In genomic region chr3:46406440-46406785, GRCh38 we compare ENCODE assay signal across 9 cellular contexts. TPM values are rescaled to one million over a fixed set of nuclear protein-coding genes. Genes with fewer than 3 reads are reported as not detected.
DNase-seq lines count a peak whose midpoint lies in the region; ATAC-seq, FAIRE-seq and TF ChIP-seq lines count a peak whose summit lies in the region.
"Had no signal": no experiment of that assay in that cellular context is flagged by ENCODE, and none has a peak within 500 bp of the region (broad histone marks: within the 10 kb centered on the region; RNA-seq: fewer than 3 reads in every experiment).

No MANE protein-coding gene starts in this region.

- H3K4me1 ChIP-seq in liver (ENCODE audit: control insufficient read depth in 4 of 4, insufficient read depth in 4 of 4, low read length in 3 of 4) (peaks cover 0 to 9% (median 4%) of the 10 kb centered on the region in 4 donors), HepG2 (ENCODE audit: insufficient read depth, low read length) (no peaks in the 10 kb centered on the region), neural progenitor cell (no peaks in the 10 kb centered on the region), vagina (peaks cover 41% of the 10 kb centered on the region)

- intact Hi-C loops in HepG2 (cut with micrococcal nuclease; ENCODE audit: unreplicated experiment): no loop called here
- intact Hi-C loops in vagina (cut with DNase I): no loop called here

- WGBS in liver: 80% methylated on average over 4 of the region's 4 CpGs
- 58% methylated on average over 4 of the region's 4 CpGs for WGBS in HepG2 (ENCODE audit: low lambda C conversion rate)

- no peak for DNase-seq in HepG2 (ENCODE audit: low spot score)
- no peak for DNase-seq in neural progenitor cell (ENCODE audit: low spot score)
- DNase-seq in vagina (ENCODE audit: extremely low spot score in 2 of 2): no peak
- no peak for DNase-seq in stimulated activated CD4-positive, alpha-beta T cell treated with anti-CD3 and anti-CD28 coated beads, Interleukin-4, amount 100 ng/mL, for 24 hours
- no peak for DNase-seq in DMS153 (lab: John Stamatoyannopoulos, UW)
- DNase-seq: cortex of kidney had no signal

- TF ChIP-seq CTCF in liver (IDR thresholded peaks at IDR 0.05; ENCODE audit: low read depth, low read length, missing input control): no peak
- no peak for TF ChIP-seq CTCF in HepG2 (CRISPR knock-in tag; IDR thresholded peaks at IDR 0.05)
- no peak for TF ChIP-seq CTCF in neural progenitor cell (IDR thresholded peaks at IDR 0.05)
- TF ChIP-seq CTCF in vagina (IDR thresholded peaks at IDR 0.05): no peak

- H3K4me3 ChIP-seq in liver (ENCODE audit: low read depth in 1 of 3, low read length in 3 of 3) (no peak overlapping the region), HepG2 (replicated peaks in 1 of 3; ENCODE audit: insufficient read depth in 1 of 3, low read depth in 2 of 3, low read length in 3 of 3) (no peak overlapping the region), neural progenitor cell (no peak overlapping the region), vagina (no peak overlapping the region)

- CTCF ChIA-PET in HepG2 (lab: Yijun Ruan, JAX; ENCODE audit: low intra/inter-chr PET ratio, low total read pairs): no interaction called here

- H2AFZ ChIP-seq in HepG2 (ENCODE audit: low read length): no peak overlapping the region
- no peak overlapping the region for H2AFZ ChIP-seq in neural progenitor cell (replicated peaks)

- H3K4me1 Mint-ChIP-seq in neural progenitor cell: peaks cover 14% of the 10 kb centered on the region

- in situ Hi-C loops in HepG2 (cut with HindIII; ENCODE audit: extremely low pct_ligation_motif_present, low pct_unique_long_range_greater_than_20kb): no loop called here

- TF ChIP-seq POLR2A in HepG2 (IDR thresholded peaks at IDR 0.05; ENCODE audit: insufficient read depth in 1 of 2, low read depth in 2 of 2, low read length in 2 of 2) (no peak), vagina (IDR thresholded peaks at IDR 0.05) (no peak)

- H3K36me3 ChIP-seq in liver (ENCODE audit: control insufficient read depth in 4 of 4, insufficient read depth in 3 of 4, low read depth in 1 of 4, low read length in 3 of 4) (no peaks in the 10 kb centered on the region), HepG2 (replicated peaks in 1 of 2; ENCODE audit: control insufficient read depth in 1 of 2, insufficient read depth in 2 of 2, low read length in 2 of 2) (no peaks in the 10 kb centered on the region), neural progenitor cell (no peaks in the 10 kb centered on the region), vagina (no peaks in the 10 kb centered on the region)

- no peaks in the 10 kb centered on the region for H3F3A ChIP-seq in neural progenitor cell (ENCODE audit: low read depth)

- TF ChIP-seq RAD21 in liver (IDR thresholded peaks at IDR 0.05) (no peak), HepG2 (CRISPR knock-in tag; IDR thresholded peaks at IDR 0.05) (no peak)

- ATAC-seq in HepG2 (no peak), GM18498 (IDR thresholded peaks at IDR 0.05; ENCODE audit: unreplicated experiment) (no peak)

- H3K9me3 Mint-ChIP-seq in neural progenitor cell: no peaks in the 10 kb centered on the region

- H3K4me3 Mint-ChIP-seq in neural progenitor cell: peak overlapping the region; percentile 2

- H3K4me2 ChIP-seq in HepG2 (ENCODE audit: low read depth, low read length) (no peak overlapping the region), neural progenitor cell (no peak overlapping the region)

- H4K20me1 ChIP-seq in HepG2 (ENCODE audit: insufficient read depth, low read length) (no peaks in the 10 kb centered on the region), neural progenitor cell (ENCODE audit: low read depth) (no peaks in the 10 kb centered on the region)

- no peak for FAIRE-seq in HepG2 (lab: Jason Lieb, UNC)

- H3K27me3 ChIP-seq in liver (ENCODE audit: control insufficient read depth in 4 of 4, insufficient read depth in 4 of 4, low read length in 3 of 4) (no peaks in the 10 kb centered on the region), HepG2 (ENCODE audit: control insufficient read depth in 1 of 2, insufficient read depth in 2 of 2, low read length in 2 of 2) (peaks cover 2 to 8% of the 10 kb centered on the region in 2 experiments; a peak in 2 of 5 replicates), neural progenitor cell (no peaks in the 10 kb centered on the region), vagina (no peaks in the 10 kb centered on the region)

- H3K27ac ChIP-seq in liver (ENCODE audit: low read depth in 1 of 2, low read length in 2 of 2): peak overlapping the region; percentile 69 to 72
- H3K27ac ChIP-seq in HepG2 (ENCODE audit: extremely low read length, insufficient read depth, low read length): no peak overlapping the region
- H3K27ac ChIP-seq in cingulate gyrus (ENCODE audit: low read depth, low read length): peak overlapping the region; percentile 67
- H3K27ac ChIP-seq in neural progenitor cell: no peak overlapping the region
- peak overlapping the region; percentile 83 for H3K27ac ChIP-seq in vagina

- H3K36me3 Mint-ChIP-seq in neural progenitor cell: no peaks in the 10 kb centered on the region

- no peaks in the 10 kb centered on the region for H3K27me3 Mint-ChIP-seq in neural progenitor cell (ENCODE audit: insufficient read depth, low read depth)

- no TSS peak for BruUV-seq in HepG2 (replicated peaks; lab: Mats Ljungman, UMichigan)

- no peaks in the 10 kb centered on the region for H3K79me2 ChIP-seq in HepG2 (ENCODE audit: insufficient read depth, low read length)
- H3K79me2 ChIP-seq in neural progenitor cell (ENCODE audit: low read depth): no peaks in the 10 kb centered on the region

- POLR2A ChIA-PET in HepG2 (lab: Yijun Ruan, JAX): no interaction called here

- H3K9ac ChIP-seq in liver (ENCODE audit: low read depth in 1 of 2, low read length in 2 of 2): no peak overlapping the region
- H3K9ac ChIP-seq in HepG2 (ENCODE audit: insufficient read depth, low read depth, low read length): no peak overlapping the region
- H3K9ac ChIP-seq in neural progenitor cell: no peak overlapping the region

- no peak overlapping the region for H3K27ac Mint-ChIP-seq in neural progenitor cell

- no peaks in the 10 kb centered on the region for H3K9me3 ChIP-seq in liver (ENCODE audit: control insufficient read depth in 4 of 4, low read length in 3 of 4)
- H3K9me3 ChIP-seq in HepG2 (ENCODE audit: low read length): no peaks in the 10 kb centered on the region
- no peaks in the 10 kb centered on the region for H3K9me3 ChIP-seq in neural progenitor cell (ENCODE audit: low read depth)
- no peaks in the 10 kb centered on the region for H3K9me3 ChIP-seq in vagina

- TF ChIP-seq EP300 in HepG2 (IDR thresholded peaks at IDR 0.05; ENCODE audit: low read depth in 2 of 2, low read length in 2 of 2) (no peak), HepG2 (CRISPR knock-in tag; IDR thresholded peaks at IDR 0.05; ENCODE audit: borderline replicate concordance) (no peak)

RNA-seq across cellular contexts. Expression of gene CCRL2, which starts 0.6 kb away (rescaled TPM):
- total RNA-seq in liver (1 to 10 TPM; 1.0 to 9.0 TPM), HepG2 (2016; rRNA removed; fragmentation: Illumina TruSeq; extraction: Trizol) (not detected in 2 replicates), neural progenitor cell (ENCODE audit: low replicate concordance) (not detected in 2 replicates), vagina (not detected)
- polyA plus RNA-seq in liver (under 1 TPM; 0.51 to 0.62 TPM), HepG2 (2011; rRNA removed) (not detected in 2 replicates)
- total RNA-seq in HepG2 (2016; cell fraction: cytosol; rRNA removed; fragmentation: Illumina TruSeq; extraction: Trizol; ENCODE audit: low read depth): not detected in 2 replicates
- total RNA-seq in HepG2 (2016; cell fraction: insoluble cytoplasmic fraction; rRNA removed; fragmentation: Illumina TruSeq; extraction: Trizol): not detected in 2 replicates
- total RNA-seq in HepG2 (2016; cell fraction: membrane; rRNA removed; fragmentation: Illumina TruSeq; extraction: Trizol): not detected in 2 replicates
- total RNA-seq in HepG2 (2016; cell fraction: nucleus; rRNA removed; fragmentation: Illumina TruSeq; extraction: Trizol): not detected in 2 replicates
- not detected in 2 replicates for polyA plus RNA-seq in HepG2 (2011; cell fraction: cytosol; rRNA removed)
- polyA plus RNA-seq in HepG2 (2011; cell fraction: nucleus; rRNA removed): not detected in 2 replicates
- not detected in 2 replicates for polyA plus RNA-seq in HepG2 (2012)
- polyA plus RNA-seq in HepG2 (2016; cell fraction: cytosol; fragmentation: Illumina TruSeq; extraction: Trizol; ENCODE audit: low read depth): not detected in 2 replicates
- not detected in 2 replicates for polyA plus RNA-seq in HepG2 (2016; cell fraction: insoluble cytoplasmic fraction; fragmentation: Illumina TruSeq; extraction: Trizol; ENCODE audit: low read depth)
- not detected in 2 replicates for polyA plus RNA-seq in HepG2 (2016; cell fraction: membrane; fragmentation: Illumina TruSeq; extraction: Trizol; ENCODE audit: low read depth)
- polyA plus RNA-seq in HepG2 (2016; cell fraction: nucleus; fragmentation: Illumina TruSeq; extraction: Trizol; ENCODE audit: insufficient read depth, low read depth): not detected in 2 replicates
- polyA minus RNA-seq in HepG2 (2011; rRNA and poly(A)+ RNA removed; ENCODE audit: low replicate concordance): 1.0 and 3.6 TPM in 2 replicates
- not detected in 2 replicates for polyA minus RNA-seq in HepG2 (2011; cell fraction: cytosol; rRNA and poly(A)+ RNA removed)
- not detected in 2 replicates for polyA minus RNA-seq in HepG2 (2011; cell fraction: nucleus; rRNA and poly(A)+ RNA removed)

RNA-seq across cellular contexts. Expression of gene CCR5, which starts 35.7 kb away (rescaled TPM):
- total RNA-seq in liver: under 1 TPM; 0.23 to 0.75 TPM
- under 1 TPM; 0.06 to 0.51 TPM for polyA plus RNA-seq in liver
- total RNA-seq in HepG2 (2016; rRNA removed; fragmentation: Illumina TruSeq; extraction: Trizol): not detected in 2 replicates
- not detected in 2 replicates for total RNA-seq in HepG2 (2016; cell fraction: cytosol; rRNA removed; fragmentation: Illumina TruSeq; extraction: Trizol; ENCODE audit: low read depth)
- total RNA-seq in HepG2 (2016; cell fraction: insoluble cytoplasmic fraction; rRNA removed; fragmentation: Illumina TruSeq; extraction: Trizol): not detected in 2 replicates
- total RNA-seq in HepG2 (2016; cell fraction: membrane; rRNA removed; fragmentation: Illumina TruSeq; extraction: Trizol): not detected in 2 replicates
- not detected in 2 replicates for total RNA-seq in HepG2 (2016; cell fraction: nucleus; rRNA removed; fragmentation: Illumina TruSeq; extraction: Trizol)
- not detected in 2 replicates for polyA plus RNA-seq in HepG2 (2011; rRNA removed)
- polyA plus RNA-seq in HepG2 (2011; cell fraction: cytosol; rRNA removed): not detected in 2 replicates
- not detected in 2 replicates for polyA plus RNA-seq in HepG2 (2011; cell fraction: nucleus; rRNA removed)
- polyA plus RNA-seq in HepG2 (2012): not detected in 2 replicates
- not detected in 2 replicates for polyA plus RNA-seq in HepG2 (2016; cell fraction: cytosol; fragmentation: Illumina TruSeq; extraction: Trizol; ENCODE audit: low read depth)
- polyA plus RNA-seq in HepG2 (2016; cell fraction: insoluble cytoplasmic fraction; fragmentation: Illumina TruSeq; extraction: Trizol; ENCODE audit: low read depth): not detected in 2 replicates
- polyA plus RNA-seq in HepG2 (2016; cell fraction: membrane; fragmentation: Illumina TruSeq; extraction: Trizol; ENCODE audit: low read depth): not detected in 2 replicates
- polyA plus RNA-seq in HepG2 (2016; cell fraction: nucleus; fragmentation: Illumina TruSeq; extraction: Trizol; ENCODE audit: insufficient read depth, low read depth): not detected in 2 replicates
- not detected in 2 replicates for polyA minus RNA-seq in HepG2 (2011; rRNA and poly(A)+ RNA removed; ENCODE audit: low replicate concordance)
- polyA minus RNA-seq in HepG2 (2011; cell fraction: cytosol; rRNA and poly(A)+ RNA removed): not detected in 2 replicates
- polyA minus RNA-seq in HepG2 (2011; cell fraction: nucleus; rRNA and poly(A)+ RNA removed): not detected in 2 replicates
- not detected in 2 replicates for total RNA-seq in neural progenitor cell (ENCODE audit: low replicate concordance)
- 3.9 TPM for total RNA-seq in vagina

RNA-seq across cellular contexts. Expression of gene CCR2, which starts 52.5 kb away (rescaled TPM):
- 1 to 10 TPM; 3.3 to 3.4 TPM for total RNA-seq in liver
- polyA plus RNA-seq in liver: 1 to 10 TPM in 1 of 2 donors, under 1 TPM in 1; 0.68 to 1.5 TPM
- total RNA-seq in HepG2 (2016; rRNA removed; fragmentation: Illumina TruSeq; extraction: Trizol): not detected in 2 replicates
- not detected in 2 replicates for total RNA-seq in HepG2 (2016; cell fraction: cytosol; rRNA removed; fragmentation: Illumina TruSeq; extraction: Trizol; ENCODE audit: low read depth)
- not detected in 2 replicates for total RNA-seq in HepG2 (2016; cell fraction: insoluble cytoplasmic fraction; rRNA removed; fragmentation: Illumina TruSeq; extraction: Trizol)
- total RNA-seq in HepG2 (2016; cell fraction: membrane; rRNA removed; fragmentation: Illumina TruSeq; extraction: Trizol): not detected in 2 replicates
- not detected in 2 replicates for total RNA-seq in HepG2 (2016; cell fraction: nucleus; rRNA removed; fragmentation: Illumina TruSeq; extraction: Trizol)
- polyA plus RNA-seq in HepG2 (2011; rRNA removed): not detected in 2 replicates
- not detected in 2 replicates for polyA plus RNA-seq in HepG2 (2011; cell fraction: cytosol; rRNA removed)
- not detected in 2 replicates for polyA plus RNA-seq in HepG2 (2011; cell fraction: nucleus; rRNA removed)
- not detected in 2 replicates for polyA plus RNA-seq in HepG2 (2012)
- polyA plus RNA-seq in HepG2 (2016; cell fraction: cytosol; fragmentation: Illumina TruSeq; extraction: Trizol; ENCODE audit: low read depth): not detected in 2 replicates
- not detected in 2 replicates for polyA plus RNA-seq in HepG2 (2016; cell fraction: insoluble cytoplasmic fraction; fragmentation: Illumina TruSeq; extraction: Trizol; ENCODE audit: low read depth)
- not detected in 2 replicates for polyA plus RNA-seq in HepG2 (2016; cell fraction: membrane; fragmentation: Illumina TruSeq; extraction: Trizol; ENCODE audit: low read depth)
- polyA plus RNA-seq in HepG2 (2016; cell fraction: nucleus; fragmentation: Illumina TruSeq; extraction: Trizol; ENCODE audit: insufficient read depth, low read depth): not detected in 2 replicates
- polyA minus RNA-seq in HepG2 (2011; rRNA and poly(A)+ RNA removed; ENCODE audit: low replicate concordance): not detected in 2 replicates
- not detected in 2 replicates for polyA minus RNA-seq in HepG2 (2011; cell fraction: cytosol; rRNA and poly(A)+ RNA removed)
- not detected in 2 replicates for polyA minus RNA-seq in HepG2 (2011; cell fraction: nucleus; rRNA and poly(A)+ RNA removed)
- total RNA-seq in neural progenitor cell (ENCODE audit: low replicate concordance): not detected in 2 replicates
- total RNA-seq in vagina: 1.2 TPM

RNA-seq across cellular contexts. Expression of gene LTF, which starts 58.3 kb away (rescaled TPM):
- total RNA-seq in liver (10 to 100 TPM in 1 of 2 donors, under 1 TPM in 1; 0.92 to 14.7 TPM), HepG2 (2016; rRNA removed; fragmentation: Illumina TruSeq; extraction: Trizol) (not detected in 2 replicates), neural progenitor cell (ENCODE audit: low replicate concordance) (not detected in 2 replicates), vagina (not detected)
- polyA plus RNA-seq in liver (1 to 10 TPM in 1 of 2 donors, under 1 TPM in 1; 0.36 to 1.9 TPM), HepG2 (2011; rRNA removed) (not detected in 2 replicates)
- total RNA-seq in HepG2 (2016; cell fraction: cytosol; rRNA removed; fragmentation: Illumina TruSeq; extraction: Trizol; ENCODE audit: low read depth): not detected in 2 replicates
- not detected in 2 replicates for total RNA-seq in HepG2 (2016; cell fraction: insoluble cytoplasmic fraction; rRNA removed; fragmentation: Illumina TruSeq; extraction: Trizol)
- not detected in 2 replicates for total RNA-seq in HepG2 (2016; cell fraction: membrane; rRNA removed; fragmentation: Illumina TruSeq; extraction: Trizol)
- not detected in 2 replicates for total RNA-seq in HepG2 (2016; cell fraction: nucleus; rRNA removed; fragmentation: Illumina TruSeq; extraction: Trizol)
- polyA plus RNA-seq in HepG2 (2011; cell fraction: cytosol; rRNA removed): not detected in 2 replicates
- polyA plus RNA-seq in HepG2 (2011; cell fraction: nucleus; rRNA removed): not detected in 2 replicates
- polyA plus RNA-seq in HepG2 (2012): not detected in 2 replicates
- polyA plus RNA-seq in HepG2 (2016; cell fraction: cytosol; fragmentation: Illumina TruSeq; extraction: Trizol; ENCODE audit: low read depth): not detected in 2 replicates
- not detected in 2 replicates for polyA plus RNA-seq in HepG2 (2016; cell fraction: insoluble cytoplasmic fraction; fragmentation: Illumina TruSeq; extraction: Trizol; ENCODE audit: low read depth)
- not detected in 2 replicates for polyA plus RNA-seq in HepG2 (2016; cell fraction: membrane; fragmentation: Illumina TruSeq; extraction: Trizol; ENCODE audit: low read depth)
- polyA plus RNA-seq in HepG2 (2016; cell fraction: nucleus; fragmentation: Illumina TruSeq; extraction: Trizol; ENCODE audit: insufficient read depth, low read depth): not detected in 2 replicates
- polyA minus RNA-seq in HepG2 (2011; rRNA and poly(A)+ RNA removed; ENCODE audit: low replicate concordance): not detected in 2 replicates
- not detected in 2 replicates for polyA minus RNA-seq in HepG2 (2011; cell fraction: cytosol; rRNA and poly(A)+ RNA removed)
- not detected in 2 replicates for polyA minus RNA-seq in HepG2 (2011; cell fraction: nucleus; rRNA and poly(A)+ RNA removed)

Comparison
In these comparisons a context has a peak if more than half of its experiments do, and no peak if none do; other contexts are left out.
1. H3K27ac ChIP-seq: peak in liver (2 of 2), cingulate gyrus (single experiment) and vagina (single experiment); none in HepG2 (single experiment) and neural progenitor cell (single experiment).